ENCODE assay signal across 15 cellular contexts in the genomic region with DNA sequence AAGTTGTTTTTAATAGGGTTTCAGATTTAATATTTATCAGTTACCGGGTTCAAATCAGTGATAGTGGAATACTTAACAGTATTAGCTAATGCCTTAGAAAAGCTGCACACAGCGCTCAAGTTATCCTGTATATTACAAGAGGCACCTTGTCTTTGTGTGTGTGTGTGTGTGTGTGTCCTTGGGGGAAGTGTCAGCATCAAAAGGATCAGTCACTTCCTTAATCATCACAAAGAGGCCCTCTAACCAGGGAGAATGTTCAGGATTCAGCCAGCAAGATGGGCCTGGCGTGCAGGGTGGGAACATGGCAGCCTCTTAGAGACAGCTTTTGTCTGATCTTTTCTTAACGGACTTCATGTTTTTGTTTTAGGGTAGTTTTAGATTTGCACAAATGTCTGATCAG.
"Had no signal": no experiment of that assay in that cellular context is flagged by ENCODE, and none has a peak within 500 bp of the region (broad histone marks: within the 10 kb centered on the region; RNA-seq: fewer than 3 reads in every experiment).

No MANE protein-coding gene starts in this region.

- H3K27me3 ChIP-seq: sigmoid colon had no signal

- H3K27ac ChIP-seq: sigmoid colon had no signal

- H3K9me3 Mint-ChIP-seq: activated CD4-positive, alpha-beta T cell treated with anti-CD3 and anti-CD28 coated beads, Interleukin-2, amount 10 ng/mL, durations not matched to agents 7 days and 5 days; activated naive CD4-positive, alpha-beta T cell treated with anti-CD3 and anti-CD28 coated beads, Interleukin-2, amount 10 ng/mL, durations not matched to agents 7 days and 5 days; activated naive CD8-positive, alpha-beta T cell treated with anti-CD3 and anti-CD28 coated beads, Interleukin-2, amount 50 U/mL, for 24 hours; activated T-cell treated with anti-CD3 and anti-CD28 coated beads, Interleukin-2, amount 50 U/mL, for 4 hours; dendritic cell treated with granulocyte-macrophage colony-stimulating factor and Interleukin-4, amounts not matched to agents 40 ng/mL and 50 ng/mL, for 4 days; naive thymus-derived CD8-positive, alpha-beta T cell had no signal

- H3K27ac Mint-ChIP-seq: activated CD4-positive, alpha-beta T cell treated with anti-CD3 and anti-CD28 coated beads, Interleukin-2, amount 10 ng/mL, durations not matched to agents 7 days and 5 days; activated naive CD4-positive, alpha-beta T cell treated with anti-CD3 and anti-CD28 coated beads, Interleukin-2, amount 10 ng/mL, durations not matched to agents 7 days and 5 days; activated naive CD8-positive, alpha-beta T cell treated with anti-CD3 and anti-CD28 coated beads, Interleukin-2, amount 50 U/mL, for 24 hours; dendritic cell treated with granulocyte-macrophage colony-stimulating factor and Interleukin-4, amounts not matched to agents 40 ng/mL and 50 ng/mL, for 4 days; naive thymus-derived CD8-positive, alpha-beta T cell had no signal

- H3K27me3 Mint-ChIP-seq: activated CD4-positive, alpha-beta T cell treated with anti-CD3 and anti-CD28 coated beads, Interleukin-2, amount 10 ng/mL, durations not matched to agents 7 days and 5 days; activated naive CD8-positive, alpha-beta T cell treated with anti-CD3 and anti-CD28 coated beads, Interleukin-2, amount 50 U/mL, for 24 hours; dendritic cell treated with granulocyte-macrophage colony-stimulating factor and Interleukin-4, amounts not matched to agents 40 ng/mL and 50 ng/mL, for 4 days had no signal

- H3K36me3 Mint-ChIP-seq: activated naive CD4-positive, alpha-beta T cell treated with anti-CD3 and anti-CD28 coated beads, Interleukin-2, amount 10 ng/mL, durations not matched to agents 7 days and 5 days; naive thymus-derived CD8-positive, alpha-beta T cell had no signal

- H3K4me3 ChIP-seq: sigmoid colon had no signal

- H3K4me3 Mint-ChIP-seq: activated CD4-positive, alpha-beta T cell treated with anti-CD3 and anti-CD28 coated beads, Interleukin-2, amount 10 ng/mL, durations not matched to agents 7 days and 5 days; activated naive CD4-positive, alpha-beta T cell treated with anti-CD3 and anti-CD28 coated beads, Interleukin-2, amount 10 ng/mL, durations not matched to agents 7 days and 5 days; activated naive CD8-positive, alpha-beta T cell treated with anti-CD3 and anti-CD28 coated beads, Interleukin-2, amount 50 U/mL, for 24 hours; activated T-cell treated with anti-CD3 and anti-CD28 coated beads, Interleukin-2, amount 50 U/mL, for 4 hours; dendritic cell treated with granulocyte-macrophage colony-stimulating factor and Interleukin-4, amounts not matched to agents 40 ng/mL and 50 ng/mL, for 4 days; naive thymus-derived CD8-positive, alpha-beta T cell had no signal

- H3K9me3 ChIP-seq: sigmoid colon had no signal

- DNase-seq: activated CD4-positive, alpha-beta T cell treated with anti-CD3 and anti-CD28 coated beads, Interleukin-2, amount 10 ng/mL, durations not matched to agents 7 days and 5 days; activated CD8-positive, alpha-beta memory T cell treated with anti-CD3 and anti-CD28 coated beads, Interleukin-2, amount 50 U/mL, for 4 hours; activated effector memory CD4-positive, alpha-beta T cell treated with Interleukin-2 at 50 U/mL for 16 hours; activated naive CD4-positive, alpha-beta T cell treated with anti-CD3 and anti-CD28 coated beads, Interleukin-2, amount 10 ng/mL, durations not matched to agents 7 days and 5 days; activated naive CD8-positive, alpha-beta T cell treated with anti-CD3 and anti-CD28 coated beads, Interleukin-2, amount 50 U/mL, for 24 hours; activated T-cell treated with anti-CD3 and anti-CD28 coated beads, Interleukin-2, amount 50 U/mL, for 4 hours; aorta; effector memory CD4-positive, alpha-beta T cell; mesendoderm; naive thymus-derived CD8-positive, alpha-beta T cell; nucleus accumbens; sigmoid colon; stimulated activated CD8-positive, alpha-beta memory T cell treated with anti-CD3 and anti-CD28 coated beads, Interleukin-4, amount 100 ng/mL, for 48 hours; stimulated activated naive CD4-positive, alpha-beta T cell had no signal

- H3K36me3 ChIP-seq: sigmoid colon had no signal
